1 cellular context compared by ENCODE assay signal in the genomic region with DNA sequence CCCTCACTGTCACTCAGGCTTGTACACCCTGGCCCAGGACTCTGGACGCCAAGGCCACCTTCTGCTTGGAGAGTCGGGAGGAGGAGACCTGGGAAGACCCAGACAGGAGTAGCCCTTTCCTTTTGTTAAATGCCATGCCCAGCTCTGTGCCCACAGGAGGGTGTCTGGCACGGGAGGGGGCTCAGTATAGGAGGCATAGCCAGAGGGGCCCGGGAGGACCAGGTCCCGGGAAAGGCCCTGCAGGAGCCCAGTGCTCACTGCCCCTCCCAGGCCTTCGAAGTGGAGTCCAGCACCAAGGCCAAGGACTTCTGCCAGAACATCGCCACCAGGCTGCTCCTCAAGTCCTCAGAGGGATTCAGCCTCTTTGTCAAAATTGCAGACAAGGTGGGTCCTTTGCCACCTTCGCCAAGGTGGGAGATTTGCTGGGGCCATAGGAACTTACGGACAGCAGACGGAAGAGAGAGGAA.
TF ChIP-seq lines count a peak whose summit lies in the region.

No MANE protein-coding gene starts in this region.

TF ChIP-seq in SK-N-SH treated with all-trans-retinoic acid at 6 μM for 48 hours, 23 proteins besides CTCF, POLR2A, EP300 and RAD21 (continued from another document):
- no peak for TF ChIP-seq ARNTL (CRISPR knock-in tag; IDR thresholded peaks at IDR 0.05; ENCODE audit: borderline replicate concordance, low read depth)
- TF ChIP-seq, protein P1, sequence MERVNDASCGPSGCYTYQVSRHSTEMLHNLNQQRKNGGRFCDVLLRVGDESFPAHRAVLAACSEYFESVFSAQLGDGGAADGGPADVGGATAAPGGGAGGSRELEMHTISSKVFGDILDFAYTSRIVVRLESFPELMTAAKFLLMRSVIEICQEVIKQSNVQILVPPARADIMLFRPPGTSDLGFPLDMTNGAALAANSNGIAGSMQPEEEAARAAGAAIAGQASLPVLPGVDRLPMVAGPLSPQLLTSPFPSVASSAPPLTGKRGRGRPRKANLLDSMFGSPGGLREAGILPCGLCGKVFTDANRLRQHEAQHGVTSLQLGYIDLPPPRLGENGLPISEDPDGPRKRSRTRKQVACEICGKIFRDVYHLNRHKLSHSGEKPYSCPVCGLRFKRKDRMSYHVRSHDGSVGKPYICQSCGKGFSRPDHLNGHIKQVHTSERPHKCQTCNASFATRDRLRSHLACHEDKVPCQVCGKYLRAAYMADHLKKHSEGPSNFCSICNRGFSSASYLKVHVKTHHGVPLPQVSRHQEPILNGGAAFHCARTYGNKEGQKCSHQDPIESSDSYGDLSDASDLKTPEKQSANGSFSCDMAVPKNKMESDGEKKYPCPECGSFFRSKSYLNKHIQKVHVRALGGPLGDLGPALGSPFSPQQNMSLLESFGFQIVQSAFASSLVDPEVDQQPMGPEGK (CRISPR knock-in tag; IDR thresholded peaks at IDR 0.05; ENCODE audit: borderline replicate concordance), result no peak
- no peak for TF ChIP-seq ZNF565 (CRISPR knock-in tag; conservative IDR thresholded peaks at IDR 0.05; ENCODE audit: low read depth)
- no peak for TF ChIP-seq PPARA (CRISPR knock-in tag; IDR thresholded peaks at IDR 0.05; ENCODE audit: borderline replicate concordance)
- no peak for TF ChIP-seq SNAI2 (CRISPR knock-in tag; IDR thresholded peaks at IDR 0.05)
- TF ChIP-seq ZC3H10 (CRISPR knock-in tag; IDR thresholded peaks at IDR 0.05), result no peak
